Comparison of ENCODE assay signal across 20 cellular contexts in genomic region chr3:133058831-133059230, GRCh38. TPM values are rescaled to one million over a fixed set of nuclear protein-coding genes. Genes with fewer than 3 reads are reported as not detected.
DNase-seq lines count a peak whose midpoint lies in the region; TF ChIP-seq lines count a peak whose summit lies in the region.
"Had no signal": no experiment of that assay in that cellular context is flagged by ENCODE, and none has a peak within 500 bp of the region (broad histone marks: within the 10 kb centered on the region; RNA-seq: fewer than 3 reads in every experiment).

No MANE protein-coding gene starts in this region.

- peaks cover 54% of the 10 kb centered on the region for H3K4me1 ChIP-seq in neural progenitor cell
- H3K4me1 ChIP-seq: BLaER1, Caco-2 had no signal

- no peak overlapping the region for H3K27ac Mint-ChIP-seq in neural progenitor cell
- H3K27ac Mint-ChIP-seq: B cell; CD4-positive, CD25-positive, alpha-beta regulatory T cell; CD8-positive, alpha-beta T cell had no signal

- H3K4me3 Mint-ChIP-seq in neural progenitor cell = no peak overlapping the region
- H3K4me3 Mint-ChIP-seq: B cell; CD4-positive, CD25-positive, alpha-beta regulatory T cell; CD8-positive, alpha-beta T cell had no signal

- no peaks in the 10 kb centered on the region for H4K20me1 ChIP-seq in neural progenitor cell (ENCODE audit: low read depth)
- H4K20me1 ChIP-seq: BLaER1 had no signal

- no peaks in the 10 kb centered on the region for H3K27me3 Mint-ChIP-seq in neural progenitor cell (ENCODE audit: insufficient read depth, low read depth)

- H3K27me3 ChIP-seq in neural progenitor cell = no peaks in the 10 kb centered on the region
- H3K27me3 ChIP-seq: BLaER1 had no signal

- no peak overlapping the region for H3K4me3 ChIP-seq in neural progenitor cell
- H3K4me3 ChIP-seq: BLaER1 had no signal

- no peak overlapping the region for H3K27ac ChIP-seq in neural progenitor cell
- H3K27ac ChIP-seq: 22Rv1, BLaER1, C4-2B had no signal

- peak; percentile 5 for DNase-seq in DMS153 (lab: John Stamatoyannopoulos, UW)
- DNase-seq in DMS153 treated with DMSO at 0.1 percent for 48 hours (lab: John Stamatoyannopoulos, UW; ENCODE audit: unreplicated experiment) = no peak
- peak; percentile 43 for DNase-seq in NCI-H82 (lab: John Stamatoyannopoulos, UW)
- no peak for DNase-seq in NCI-H82 treated with DMSO at 0.1 percent for 48 hours (lab: John Stamatoyannopoulos, UW; ENCODE audit: unreplicated experiment)
- peak; percentile 47 for DNase-seq in neural progenitor cell (ENCODE audit: low spot score)
- DNase-seq in stimulated activated CD4-positive, alpha-beta T cell treated with anti-CD3 and anti-CD28 coated beads, Interleukin-15, amount 100 ng/mL, for 24 hours = no peak
- no peak for DNase-seq in NCI-H2196 treated with DMSO at 0.1 percent for 48 hours (lab: John Stamatoyannopoulos, UW; ENCODE audit: unreplicated experiment)
- DNase-seq: Caco-2; CD4-positive, CD25-positive, alpha-beta regulatory T cell; CD8-positive, alpha-beta T cell; DMS53; DMS79 treated with DMSO at 0.1 percent for 48 hours; GF-D8; GOT3; HCEC 1CT had no signal

- TF ChIP-seq CTCF in neural progenitor cell (IDR thresholded peaks at IDR 0.05) = no peak

- H3K79me2 ChIP-seq in neural progenitor cell (ENCODE audit: low read depth) = peaks cover 16% of the 10 kb centered on the region

- H3K36me3 Mint-ChIP-seq in neural progenitor cell = no peaks in the 10 kb centered on the region
- H3K36me3 Mint-ChIP-seq: CD4-positive, CD25-positive, alpha-beta regulatory T cell; CD8-positive, alpha-beta T cell had no signal

- peaks cover 18% of the 10 kb centered on the region for H3F3A ChIP-seq in neural progenitor cell (ENCODE audit: low read depth)

- H3K9me3 Mint-ChIP-seq in neural progenitor cell = no peaks in the 10 kb centered on the region
- H3K9me3 Mint-ChIP-seq: CD8-positive, alpha-beta T cell had no signal

- H3K36me3 ChIP-seq in neural progenitor cell = no peaks in the 10 kb centered on the region
- H3K36me3 ChIP-seq: BLaER1 had no signal

- H3K9me3 ChIP-seq in neural progenitor cell (ENCODE audit: low read depth) = no peaks in the 10 kb centered on the region
- H3K9me3 ChIP-seq: BLaER1, Caco-2 had no signal

- peak overlapping the region; percentile 1 for H3K4me2 ChIP-seq in neural progenitor cell
- H3K4me2 ChIP-seq: BLaER1 had no signal

- no peak overlapping the region for H2AFZ ChIP-seq in neural progenitor cell (replicated peaks)

- no peaks in the 10 kb centered on the region for H3K4me1 Mint-ChIP-seq in neural progenitor cell
- H3K4me1 Mint-ChIP-seq: B cell; CD4-positive, CD25-positive, alpha-beta regulatory T cell had no signal

- H3K9ac ChIP-seq in neural progenitor cell = no peak overlapping the region
- H3K9ac ChIP-seq: BLaER1 had no signal

RNA-seq across cellular contexts. Expression of gene TMEM108, which starts 20.6 kb away (rescaled TPM):
- 4.8 and 10.7 TPM in 2 replicates for total RNA-seq in neural progenitor cell (ENCODE audit: low replicate concordance)
- total RNA-seq: B cell; Caco-2; CD4-positive, CD25-positive, alpha-beta regulatory T cell; CD8-positive, alpha-beta T cell; G401 had no signal

Comparison
In these comparisons a context has a peak if more than half of its experiments do, and no peak if none do; other contexts are left out.
1. DNase-seq: peak in DMS153 (single experiment), NCI-H82 (single experiment) and neural progenitor cell (single experiment); none in DMS153 treated with DMSO at 0.1 percent for 48 hours (single experiment), NCI-H82 treated with DMSO at 0.1 percent for 48 hours (single experiment), stimulated activated CD4-positive, alpha-beta T cell treated with anti-CD3 and anti-CD28 coated beads, Interleukin-15, amount 100 ng/mL, for 24 hours (single experiment) and NCI-H2196 treated with DMSO at 0.1 percent for 48 hours (single experiment).